In the genomic region with DNA sequence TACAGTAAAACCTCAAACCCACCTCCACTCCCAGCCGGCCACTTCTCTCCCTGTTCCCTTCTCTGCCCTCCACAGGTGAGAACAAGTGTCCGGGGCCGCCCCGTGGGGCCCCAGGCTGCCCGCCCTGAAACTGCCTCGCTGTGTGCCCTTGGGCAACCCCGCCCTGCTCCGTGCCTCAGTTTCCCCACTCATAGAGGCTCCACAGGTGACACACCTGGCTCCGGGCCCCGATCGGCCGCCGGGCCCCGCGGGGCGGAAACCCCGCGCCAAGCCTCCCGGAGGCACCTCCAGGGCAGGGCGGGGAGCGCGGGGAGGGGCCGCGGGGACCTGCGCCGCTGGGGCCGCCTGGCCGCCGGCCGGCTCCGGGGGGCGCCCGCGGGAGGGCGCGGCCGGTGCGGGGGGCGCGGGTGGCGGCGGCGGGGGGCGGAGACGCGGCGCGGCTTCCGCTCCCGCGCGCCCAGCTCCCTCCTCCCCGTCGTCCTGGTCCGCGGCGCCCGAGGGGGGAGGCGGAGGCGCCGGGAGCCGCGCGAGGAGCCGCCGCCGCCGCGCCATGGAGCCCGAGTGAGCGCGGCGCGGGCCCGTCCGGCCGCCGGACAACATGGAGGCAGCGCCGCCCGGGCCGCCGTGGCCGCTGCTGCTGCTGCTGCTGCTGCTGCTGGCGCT, we compare ENCODE assay signal across 8 cellular contexts. TPM values are rescaled to one million over a fixed set of nuclear protein-coding genes. Genes with fewer than 3 reads are reported as not detected.
DNase-seq lines count a peak whose midpoint lies in the region; ATAC-seq, FAIRE-seq and TF ChIP-seq lines count a peak whose summit lies in the region.

A gene (plus strand): TSS at position 475 of the 663 bp plus-strand sequence. CDS start 124 bp downstream, at position 599.

- FAIRE-seq in H1 (lab: Jason Lieb, UNC): no peak

- peak within 1 kb of the TSS; percentile 57 for H3K4me3 ChIP-seq in AG09309 (ENCODE audit: control insufficient read depth, low read depth, low read length)
- H3K4me3 ChIP-seq in GM12875 (ENCODE audit: low read depth, low read length): peak within 1 kb of the TSS; percentile 82
- H3K4me3 ChIP-seq in H1 (ENCODE audit: extremely low read depth in 1 of 4, insufficient read depth in 2 of 4, low read depth in 3 of 4, low read length in 4 of 4): peak within 1 kb of the TSS; percentile 58 to 84 (median 70)
- H3K4me3 ChIP-seq in upper lobe of right lung: peak within 1 kb of the TSS; percentile 68

- peak within 1 kb of the TSS; percentile 15; the same call in 1 of the 2 replicates for H2AFZ ChIP-seq in H1 (ENCODE audit: low read length)

- H3K23me2 ChIP-seq in H1 (ENCODE audit: low read depth, low read length): peaks cover 7% of the 10 kb centered on the region; the same call in 1 of the 2 replicates

- intact Hi-C loops in upper lobe of right lung (cut with DNase I): loop anchor here (10.0 kb wide), 1 partner anchor 73 kb away; no protein-coding TSS in a partner anchor

- H3K27ac ChIP-seq in H1 (ENCODE audit: low read depth, low read length) (no peak within 1 kb of the TSS), upper lobe of right lung (peak within 1 kb of the TSS; percentile 78)

- TF ChIP-seq EP300 in H1 (IDR thresholded peaks at IDR 0.05; ENCODE audit: borderline replicate concordance in 1 of 2, low read depth in 2 of 2, low read length in 2 of 2): no peak

- no peak within 1 kb of the TSS for H2BK120ac ChIP-seq in H1 (replicated peaks; ENCODE audit: low read depth, low read length)

- no peaks in the 10 kb centered on the region for H3K9me3 Mint-ChIP-seq in mesothelial cell of epicardium

- H3K27me3 ChIP-seq in H1 (replicated peaks in 1 of 4; ENCODE audit: control insufficient read depth in 3 of 4, extremely low read depth in 1 of 4, insufficient read depth in 3 of 4, low read length in 3 of 4) (peaks cover 0 to 8% (median 3%) of the 10 kb centered on the region in 4 experiments; a peak in 3 of 7 replicates), upper lobe of right lung (no peaks in the 10 kb centered on the region)

- peaks cover 0 to 2% of the 10 kb centered on the region in 2 experiments for H4K20me1 ChIP-seq in H1 (replicated peaks in 1 of 2; ENCODE audit: control insufficient read depth in 1 of 2, insufficient read depth in 2 of 2, low read length in 2 of 2)

- peak within 1 kb of the TSS; percentile 84 for H4K8ac ChIP-seq in H1 (ENCODE audit: extremely low read depth, insufficient read depth, low read length)

- H3K79me1 ChIP-seq in H1 (ENCODE audit: low read depth, low read length): peaks cover 6% of the 10 kb centered on the region

- no peak for TF ChIP-seq RAD21 in H1 (IDR thresholded peaks at IDR 0.05 in 1 of 2, conservative IDR thresholded peaks at IDR 0.05 in 1 of 2; ENCODE audit: low read depth in 2 of 2, low read length in 2 of 2)

- H2BK20ac ChIP-seq in H1 (ENCODE audit: low read length): no peak within 1 kb of the TSS

- H3K4me1 Mint-ChIP-seq in mesothelial cell of epicardium: peaks cover 30% of the 10 kb centered on the region

- no peak within 1 kb of the TSS; the same call in 1 of the 2 replicates for H2AK5ac ChIP-seq in H1 (ENCODE audit: low read depth, low read length)

- H3K4me3 Mint-ChIP-seq in mesothelial cell of epicardium: peak within 1 kb of the TSS; percentile 94

- H3K4me2 ChIP-seq in H1 (ENCODE audit: insufficient read depth in 1 of 2, low read depth in 2 of 2, low read length in 2 of 2): peak within 1 kb of the TSS; percentile 78 to 90

- WGBS in H1 (ENCODE audit: extremely low coverage in 1 of 2, insufficient coverage in 1 of 2, insufficient read length in 1 of 2, insufficient replicate concordance in 2 of 2, low coverage in 1 of 2, low lambda C conversion rate in 2 of 2, missing lambda C conversion rate in 1 of 2), 2 experiments: 12% methylated on average over 16 of the region's 85 CpGs; no CpG with 5 or more reads in 1 of the 2 experiments

- peaks cover 0 to 39% of the 10 kb centered on the region in 2 experiments; a peak in 3 of 4 replicates for H3K79me2 ChIP-seq in H1 (ENCODE audit: control insufficient read depth in 1 of 2, insufficient read depth in 2 of 2, low read length in 2 of 2)

- H3K14ac ChIP-seq in H1 (ENCODE audit: insufficient read length): no peak within 1 kb of the TSS

- H3K18ac ChIP-seq in H1 (ENCODE audit: extremely low read depth, low read length): peak within 1 kb of the TSS; percentile 83; the same call in 1 of the 2 replicates

- CTCF ChIA-PET in H1 (lab: Charles Lee; ENCODE audit: partially characterized antibody): interaction anchor here (1.8 to 2.7 kb wide), 2 partner anchors 13 to 14 kb away, joined by 10 to 19 read pairs; no protein-coding TSS in a partner anchor

- 0 out of 2 replicates have a peak within 1 kb of the TSS, but pooled peaks have one; percentile 68 for H2BK12ac ChIP-seq in H1 (ENCODE audit: low read depth, low read length)

- H4K5ac ChIP-seq in H1 (ENCODE audit: insufficient read length, low read depth, low read length): no peak within 1 kb of the TSS

- TF ChIP-seq CTCF in AG09309 (IDR thresholded peaks at IDR 0.05; ENCODE audit: control insufficient read depth, insufficient read depth, low read depth, low read length, missing control alignments): no peak
- TF ChIP-seq CTCF in GM12875 (IDR thresholded peaks at IDR 0.05; ENCODE audit: borderline replicate concordance, insufficient read depth, low read depth, low read length): no peak
- TF ChIP-seq CTCF in H1 (IDR thresholded peaks at IDR 0.05; ENCODE audit: control extremely low read depth in 1 of 3, insufficient read depth in 1 of 3, low read depth in 1 of 3, low read length in 3 of 3): no peak
- no peak for TF ChIP-seq CTCF in mesothelial cell of epicardium (IDR thresholded peaks at IDR 0.05; ENCODE audit: unreplicated experiment)
- TF ChIP-seq CTCF in upper lobe of right lung (IDR thresholded peaks at IDR 0.05): no peak

- no peak within 1 kb of the TSS for H3K23ac ChIP-seq in H1 (ENCODE audit: insufficient read length)

- H3K9ac ChIP-seq in H1 (replicated peaks in 1 of 4; ENCODE audit: extremely low read depth in 1 of 4, low read depth in 3 of 4, low read length in 3 of 4): peak within 1 kb of the TSS; percentile 8 to 72 (median 64); a peak in 5 of 7 replicates

- ATAC-seq in upper lobe of right lung: peak; percentile 55
- ATAC-seq in GM19452 (IDR thresholded peaks at IDR 0.05; ENCODE audit: unreplicated experiment): no peak
- ATAC-seq in GM19397 (IDR thresholded peaks at IDR 0.05; ENCODE audit: unreplicated experiment): no peak

- no peaks in the 10 kb centered on the region for H3K36me3 Mint-ChIP-seq in mesothelial cell of epicardium

- no peak within 1 kb of the TSS for H2BK5ac ChIP-seq in H1 (ENCODE audit: low read depth, low read length)

- H3K27me3 Mint-ChIP-seq in mesothelial cell of epicardium (ENCODE audit: low read depth): no peaks in the 10 kb centered on the region

- peak within 1 kb of the TSS; percentile 72 for H3K4ac ChIP-seq in H1 (replicated peaks; ENCODE audit: insufficient read length, low read depth, low read length)

- H3K9me3 ChIP-seq in H1 (ENCODE audit: insufficient read depth in 2 of 2, low read depth in 1 of 2, low read length in 1 of 2) (no peaks in the 10 kb centered on the region), upper lobe of right lung (no peaks in the 10 kb centered on the region)

- POLR2A ChIA-PET in H1 (lab: Charles Lee; ENCODE audit: partially characterized antibody): no interaction called here

- peak within 1 kb of the TSS; percentile 96 for H3K27ac Mint-ChIP-seq in mesothelial cell of epicardium

- H3K56ac ChIP-seq in H1 (replicated peaks; ENCODE audit: insufficient read length, low read depth, low read length): peak within 1 kb of the TSS; percentile 28

- no peaks in the 10 kb centered on the region for H3K36me3 ChIP-seq in H1 (ENCODE audit: control insufficient read depth in 2 of 4, insufficient read depth in 4 of 4, low read length in 3 of 4)
- no peaks in the 10 kb centered on the region for H3K36me3 ChIP-seq in upper lobe of right lung

- no peak for TF ChIP-seq POLR2A in H1 (IDR thresholded peaks at IDR 0.05; ENCODE audit: control extremely low read depth in 1 of 2, low read depth in 2 of 2, low read length in 2 of 2)

- H3K4me1 ChIP-seq in H1 (replicated peaks in 1 of 4; ENCODE audit: control insufficient read depth in 3 of 4, insufficient read depth in 4 of 4, low read length in 3 of 4): peaks cover 8 to 36% (median 25%) of the 10 kb centered on the region in 4 experiments
- peaks cover 38% of the 10 kb centered on the region for H3K4me1 ChIP-seq in upper lobe of right lung

- H2BK15ac ChIP-seq in H1 (ENCODE audit: low read length): peak within 1 kb of the TSS; percentile 81; the same call in 1 of the 2 replicates

- no peak within 1 kb of the TSS for H4K91ac ChIP-seq in H1 (replicated peaks; ENCODE audit: insufficient read length, low read length)

- DNase-seq in AG09309 (ENCODE audit: low read depth) (no peak), RKO (ENCODE audit: low spot score) (peak; percentile 31), H1 (ENCODE audit: low read depth in 1 of 2, low spot score in 2 of 2) (no peak), mesothelial cell of epicardium (ENCODE audit: low spot score in 2 of 2, unreplicated experiment in 2 of 2) (peak; percentile 44 to 48), upper lobe of right lung (peak; percentile 71)

TF ChIP-seq in H1, 55 proteins besides CTCF, POLR2A, EP300 and RAD21:
- TF ChIP-seq GABPA (IDR thresholded peaks at IDR 0.05; ENCODE audit: borderline replicate concordance, insufficient read depth, low read length): 0 out of 2 replicates have a peak, but pooled peaks have one; percentile 2
- no peak for TF ChIP-seq CBX8 (IDR thresholded peaks at IDR 0.05; ENCODE audit: borderline replicate concordance, low read depth, low read length)

RNA-seq across cellular contexts. Expression of the gene that starts here (rescaled TPM):
- total RNA-seq in H1 (2021; fragmentation: NEBNext Ultra II Directional; extraction: Animal tissue kit (Norgen Biotek cat#: 25700)): 35.4 and 38.9 TPM in 2 replicates
- polyA plus RNA-seq in H1 (2011; rRNA removed): 19.0 and 31.5 TPM in 2 replicates
- polyA plus RNA-seq in H1 (2011; cell fraction: cytosol; rRNA removed): 13.8 TPM
- 38.9 TPM for polyA plus RNA-seq in H1 (2011; cell fraction: nucleus; rRNA removed)
- 17.8 to 35.8 TPM (median 32.9 TPM) in 4 replicates for polyA plus RNA-seq in H1 (2012, experiment 1 of 2)
- 29.9 TPM for polyA plus RNA-seq in H1 (2012, experiment 2 of 2)
- polyA plus RNA-seq in H1 (2013, experiment 1 of 2): 62.7 TPM
- 63.2 TPM for polyA plus RNA-seq in H1 (2013, experiment 2 of 2)
- polyA minus RNA-seq in H1 (2011; rRNA and poly(A)+ RNA removed): 22.5 and 24.7 TPM in 2 replicates
- polyA minus RNA-seq in H1 (2011; cell fraction: cytosol; rRNA and poly(A)+ RNA removed): 27.4 TPM
- 23.6 TPM for polyA minus RNA-seq in H1 (2011; cell fraction: nucleus; rRNA and poly(A)+ RNA removed)
- total RNA-seq in mesothelial cell of epicardium: 72.5 to 76.6 TPM (median 74.7 TPM) in 3 replicates
- total RNA-seq in upper lobe of right lung: 101 TPM

Comparison
In these comparisons a context has a peak if more than half of its experiments do, and no peak if none do; other contexts are left out.
1. DNase-seq: peak in RKO (single experiment), mesothelial cell of epicardium (2 of 2) and upper lobe of right lung (single experiment); none in AG09309 (single experiment) and H1 (0 of 2).
2. Peak in every context shown above with its lines, with median percentiles within 50 percentile points of each other: H3K4me3 ChIP-seq.